ENCODE assay signal across 22 cellular contexts in genomic region chr4:89171176-89171575, GRCh38.
"Had no signal": no experiment of that assay in that cellular context is flagged by ENCODE, and none has a peak within 500 bp of the region (broad histone marks: within the 10 kb centered on the region; RNA-seq: fewer than 3 reads in every experiment).

No MANE protein-coding gene starts in this region.

- H3K9me3 ChIP-seq: breast epithelium, esophagus squamous epithelium, mucosa of descending colon, spleen, transverse colon had no signal

- H3K4me1 ChIP-seq: breast epithelium, spleen had no signal

- DNase-seq: activated B cell treated with CpG ODN at 0.5 μM for 24 hours; activated CD4-positive, alpha-beta T cell treated with anti-CD3 and anti-CD28 coated beads, Interleukin-2, amount 50 U/mL, for 1 hour; activated CD8-positive, alpha-beta T cell treated with anti-CD3 and anti-CD28 coated beads for 36 hours; activated gamma-delta T cell treated with Interleukin-2 at 50 U/mL for 16 hours; activated naive CD4-positive, alpha-beta T cell treated with anti-CD3 and anti-CD28 coated beads, Interleukin-2, amount 50 U/mL, for 16 hours; activated T-cell treated with anti-CD3 and anti-CD28 coated beads, Interleukin-2, amount 50 U/mL, for 4 hours; amygdala; central memory CD4-positive, alpha-beta T cell; dermis blood vessel endothelial cell; effector CD4-positive, alpha-beta T cell; esophagus squamous epithelium; kidney glomerular epithelial cell; left ventricle myocardium superior; mucosa of descending colon; posterior cingulate gyrus; right cardiac atrium; spleen; stimulated activated naive CD4-positive, alpha-beta T cell treated with Interleukin-2 at 50 U/mL for 16 hours; transverse colon had no signal

- H3K36me3 ChIP-seq: breast epithelium, esophagus squamous epithelium, spleen, transverse colon had no signal

- ATAC-seq: activated CD8-positive, alpha-beta T cell treated with anti-CD3 and anti-CD28 coated beads for 36 hours; activated T-cell treated with anti-CD3 and anti-CD28 coated beads, Interleukin-2, amount 50 U/mL, for 4 hours; activated T-helper 17 cell treated with anti-CD3 and anti-CD28 coated beads, Interleukin-2, amount 50 U/mL, for 72 hours; left ventricle myocardium superior; mucosa of descending colon; natural killer cell treated with Interleukin-12 subunit alpha and Interleukin-12 subunit beta and Interleukin-15 and Interleukin-18, amount 100 ng/mL, for 72 hours had no signal

- H3K27me3 ChIP-seq: breast epithelium, esophagus squamous epithelium, spleen, transverse colon had no signal

- H3K4me3 ChIP-seq: breast epithelium, esophagus squamous epithelium, mucosa of descending colon, spleen, transverse colon had no signal
